10 cellular contexts compared by ENCODE assay signal in genomic region chr19:16199275-16199932, GRCh38. TPM values are rescaled to one million over a fixed set of nuclear protein-coding genes. Genes with fewer than 3 reads are reported as not detected.
A peak's percentile ranks its signal among the peaks of the same experiment; 100 is the strongest.
DNase-seq lines count a peak whose midpoint lies in the region; ATAC-seq and TF ChIP-seq lines count a peak whose summit lies in the region.
"Had no signal": no experiment of that assay in that cellular context is flagged by ENCODE, and none has a peak within 500 bp of the region (broad histone marks: within the 10 kb centered on the region; RNA-seq: fewer than 3 reads in every experiment).

No MANE protein-coding gene starts in this region.

- POLR2A ChIA-PET in activated CD4-positive, alpha-beta T cell treated with anti-CD3 and anti-CD28 coated beads for 36 hours (lab: Charles Lee): no interaction called here
- POLR2A ChIA-PET in T-cell (lab: Charles Lee): no interaction called here

- H3K27ac Mint-ChIP-seq in activated CD4-positive, alpha-beta T cell treated with anti-CD3 and anti-CD28 coated beads for 36 hours: peak overlapping the region; percentile 60
- peak overlapping the region; percentile 66 to 85 for H3K27ac Mint-ChIP-seq in T-cell

- no peak for TF ChIP-seq CTCF in fibroblast of pulmonary artery (IDR thresholded peaks at IDR 0.05; ENCODE audit: low read length, missing control alignments)

- H3K4me1 Mint-ChIP-seq in activated CD4-positive, alpha-beta T cell treated with anti-CD3 and anti-CD28 coated beads for 36 hours: peaks cover 37% of the 10 kb centered on the region
- peaks cover 48 to 52% (median 51%) of the 10 kb centered on the region in 3 donors for H3K4me1 Mint-ChIP-seq in T-cell

- H3K36me3 ChIP-seq in skeletal muscle satellite cell (ENCODE audit: insufficient read depth, low read length) (peaks cover 32% of the 10 kb centered on the region), HAP-1 (replicated peaks) (peaks cover 17% of the 10 kb centered on the region)
- H3K36me3 ChIP-seq: cardiac muscle cell had no signal

- H3K27me3 Mint-ChIP-seq in activated CD4-positive, alpha-beta T cell treated with anti-CD3 and anti-CD28 coated beads for 36 hours: no peaks in the 10 kb centered on the region
- H3K27me3 Mint-ChIP-seq in T-cell: no peaks in the 10 kb centered on the region

- H3K36me3 Mint-ChIP-seq in activated CD4-positive, alpha-beta T cell treated with anti-CD3 and anti-CD28 coated beads for 36 hours (ENCODE audit: low read depth): peaks cover 14% of the 10 kb centered on the region
- H3K36me3 Mint-ChIP-seq in T-cell: peaks cover 21% of the 10 kb centered on the region

- H3K4me2 ChIP-seq in skeletal muscle satellite cell (ENCODE audit: low read length): peak overlapping the region; percentile 82

- no peaks in the 10 kb centered on the region for H3K9me3 Mint-ChIP-seq in activated CD4-positive, alpha-beta T cell treated with anti-CD3 and anti-CD28 coated beads for 36 hours (ENCODE audit: low read depth)
- no peaks in the 10 kb centered on the region for H3K9me3 Mint-ChIP-seq in T-cell

- no peaks in the 10 kb centered on the region for H3K27me3 ChIP-seq in skeletal muscle satellite cell (ENCODE audit: control insufficient read depth, insufficient read depth, low read length)
- H3K27me3 ChIP-seq in HAP-1 (ENCODE audit: low read depth): no peaks in the 10 kb centered on the region
- H3K27me3 ChIP-seq: cardiac muscle cell had no signal

- no peak for DNase-seq in activated CD4-positive, alpha-beta T cell treated with anti-CD3 and anti-CD28 coated beads for 36 hours
- DNase-seq in activated CD4-positive, alpha-beta T cell treated with anti-CD3 and anti-CD28 coated beads for 1 hour: no peak
- DNase-seq in T-cell (no peak), fibroblast of pulmonary artery (ENCODE audit: low read depth) (no peak), nucleus accumbens (lab: John Stamatoyannopoulos, UW) (no peak), amniotic stem cell (lab: John Stamatoyannopoulos, UW) (no peak), HAP-1 (ENCODE audit: low spot score in 2 of 2) (no peak)

- CTCF ChIA-PET in activated CD4-positive, alpha-beta T cell treated with anti-CD3 and anti-CD28 coated beads for 36 hours (lab: Charles Lee): interaction anchor here (0.9 to 1.3 kb wide), 2 partner anchors 14 to 89 kb away, joined by 3 to 4 read pairs; no protein-coding TSS in a partner anchor
- CTCF ChIA-PET in T-cell (lab: Charles Lee): no interaction called here

- no peak for ATAC-seq in activated CD4-positive, alpha-beta T cell treated with anti-CD3 and anti-CD28 coated beads for 36 hours
- ATAC-seq in T-cell (replicated peaks in 1 of 4): no peak

- H3K9me3 ChIP-seq in skeletal muscle satellite cell (replicated peaks; ENCODE audit: low read length) (no peaks in the 10 kb centered on the region), HAP-1 (no peaks in the 10 kb centered on the region)

- peak overlapping the region; percentile 98 for H3K4me3 ChIP-seq in fibroblast of pulmonary artery (replicated peaks; ENCODE audit: low read depth, low read length)
- peak overlapping the region; percentile 96 for H3K4me3 ChIP-seq in skeletal muscle satellite cell (ENCODE audit: low read length)
- H3K4me3 ChIP-seq in HAP-1: no peak overlapping the region; the same call in 1 of the 2 replicates
- H3K4me3 ChIP-seq: cardiac muscle cell had no signal

- H3K4me1 ChIP-seq in skeletal muscle satellite cell (ENCODE audit: control insufficient read depth, insufficient read depth, low read length) (peaks cover 41% of the 10 kb centered on the region), HAP-1 (0 out of 2 replicates have a peak, but pooled peaks cover 3% of the 10 kb centered on the region)

- H3K4me3 Mint-ChIP-seq in activated CD4-positive, alpha-beta T cell treated with anti-CD3 and anti-CD28 coated beads for 36 hours: peak overlapping the region; percentile 83
- peak overlapping the region; percentile 71 to 81 (median 81) for H3K4me3 Mint-ChIP-seq in T-cell

- peak overlapping the region; percentile 96 for H3K9ac ChIP-seq in skeletal muscle satellite cell (ENCODE audit: low read depth, low read length)

- intact Hi-C loops in activated CD4-positive, alpha-beta T cell treated with anti-CD3 and anti-CD28 coated beads for 36 hours (cut with DNase I, micrococcal nuclease): loop anchor here in 1 of 2 experiments (5.0 kb wide), 1 partner anchor 343 kb away; the partner anchor contains the start of gene CHERP

- in situ Hi-C loops in HAP-1 (cut with MboI; ENCODE audit: low sequenced_read_pairs): no loop called here

RNA-seq across cellular contexts. Expression of gene AP1M1, which starts 1.7 kb away (rescaled TPM):
- 10 to 100 TPM; 61.8 to 92.0 TPM for total RNA-seq in activated CD4-positive, alpha-beta T cell treated with anti-CD3 and anti-CD28 coated beads for 36 hours
- 100 to 1,000 TPM in 4 of 5 donors, 10 to 100 TPM in 1; 94.9 to 171 (median 133) TPM for total RNA-seq in T-cell
- total RNA-seq in skeletal muscle satellite cell (2012; rRNA removed): 124 and 126 TPM in 2 replicates

RNA-seq across cellular contexts. Expression of gene FAM32A, which starts 14.2 kb away (rescaled TPM):
- total RNA-seq in activated CD4-positive, alpha-beta T cell treated with anti-CD3 and anti-CD28 coated beads for 36 hours: 10 to 100 TPM; 46.3 to 48.2 TPM
- total RNA-seq in T-cell: 10 to 100 TPM; 42.1 to 60.6 (median 53.3) TPM
- total RNA-seq in skeletal muscle satellite cell (2012; rRNA removed): 118 and 127 TPM in 2 replicates

RNA-seq across cellular contexts. Expression of gene CIB3, which starts 26.1 kb away (rescaled TPM):
- not detected for total RNA-seq in activated CD4-positive, alpha-beta T cell treated with anti-CD3 and anti-CD28 coated beads for 36 hours
- total RNA-seq in T-cell: not detected
- total RNA-seq in skeletal muscle satellite cell (2012; rRNA removed): not detected in 2 replicates
- total RNA-seq: cardiac muscle cell, temporal lobe had no signal

RNA-seq across cellular contexts. Expression of gene HSH2D, which starts 55.9 kb away (rescaled TPM):
- 10 to 100 TPM; 31.2 to 38.2 TPM for total RNA-seq in activated CD4-positive, alpha-beta T cell treated with anti-CD3 and anti-CD28 coated beads for 36 hours
- 10 to 100 TPM; 23.5 to 37.0 (median 28.5) TPM for total RNA-seq in T-cell
- total RNA-seq in skeletal muscle satellite cell (2012; rRNA removed): not detected in 2 replicates
- total RNA-seq: cardiac muscle cell had no signal
